Comparison of ENCODE assay signal across 8 cellular contexts in genomic region chr20:51624157-51624731, GRCh38.
DNase-seq lines count a peak whose midpoint lies in the region; ATAC-seq and TF ChIP-seq lines count a peak whose summit lies in the region.

No MANE protein-coding gene starts in this region.

- H3K27me3 ChIP-seq in effector memory CD4-positive, alpha-beta T cell (replicated peaks; ENCODE audit: control insufficient read depth, insufficient read depth, low read length, poor library complexity, severe bottlenecking): no peaks in the 10 kb centered on the region

- no peaks in the 10 kb centered on the region for H3K4me1 ChIP-seq in effector memory CD4-positive, alpha-beta T cell (ENCODE audit: control insufficient read depth, insufficient read depth, low read length, poor library complexity, severe bottlenecking)

- ATAC-seq in GM21717 (IDR thresholded peaks at IDR 0.05; ENCODE audit: unreplicated experiment): peak; percentile 62
- no peak for ATAC-seq in GM21447 (IDR thresholded peaks at IDR 0.05; ENCODE audit: unreplicated experiment)

- H3K9me3 ChIP-seq in effector memory CD4-positive, alpha-beta T cell (ENCODE audit: control insufficient read depth, low read length): no peaks in the 10 kb centered on the region

- H3K27ac ChIP-seq in C4-2B: no peak overlapping the region
- H3K27ac ChIP-seq in effector memory CD4-positive, alpha-beta T cell (ENCODE audit: insufficient read depth, low read length, poor library complexity, severe bottlenecking): no peak overlapping the region

- DNase-seq in NCI-H510A (lab: John Stamatoyannopoulos, UW) (peak; percentile 13), mucosa of gallbladder (ENCODE audit: low spot score) (peak; percentile 43)
- DNase-seq in activated CD4-positive, alpha-beta T cell treated with anti-CD3 and anti-CD28 coated beads, Interleukin-2, amount 50 U/mL, for 1 hour: peak; percentile 66
- DNase-seq in effector memory CD4-positive, alpha-beta T cell: peak; percentile 18 to 42 (median 25)
- peak; percentile 11 to 53 (median 28) for DNase-seq in stimulated activated naive CD4-positive, alpha-beta T cell (lab: John Stamatoyannopoulos, UW)

- TF ChIP-seq CTCF in C4-2B (conservative IDR thresholded peaks at IDR 0.05): peak; percentile 92

- H3K36me3 ChIP-seq in effector memory CD4-positive, alpha-beta T cell (ENCODE audit: control insufficient read depth, insufficient read depth, low read length): no peaks in the 10 kb centered on the region

- H3K4me3 ChIP-seq in effector memory CD4-positive, alpha-beta T cell (ENCODE audit: insufficient read depth, low read depth, low read length, poor library complexity, severe bottlenecking): no peak overlapping the region

Comparison
In these comparisons a context has a peak if more than half of its experiments do, and no peak if none do; other contexts are left out.
1. DNase-seq: peak in every context shown above with its lines; median percentile 66 in activated CD4-positive, alpha-beta T cell treated with anti-CD3 and anti-CD28 coated beads, Interleukin-2, amount 50 U/mL, for 1 hour; 43 in mucosa of gallbladder; 28 in stimulated activated naive CD4-positive, alpha-beta T cell; 25 in effector memory CD4-positive, alpha-beta T cell; 13 in NCI-H510A.